ENCODE assay signal across 11 cellular contexts in the genomic region with DNA sequence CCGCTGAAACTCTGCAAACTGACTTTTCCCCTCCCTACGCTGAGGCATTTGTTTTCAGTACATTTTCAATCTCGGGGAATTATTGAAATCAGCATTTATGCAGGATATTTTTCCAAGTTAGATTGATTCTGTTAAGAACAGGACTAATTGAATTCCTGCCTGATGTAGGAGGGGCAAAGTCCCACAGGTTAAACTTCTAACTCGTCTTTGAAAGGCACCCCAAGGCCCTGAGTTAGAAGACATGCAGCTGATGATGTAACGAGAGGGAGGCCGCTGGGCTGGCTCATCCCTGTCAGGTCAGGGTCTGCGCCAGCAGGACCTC.
DNase-seq lines count a peak whose midpoint lies in the region; ATAC-seq, FAIRE-seq and TF ChIP-seq lines count a peak whose summit lies in the region.
"Had no signal": no experiment of that assay in that cellular context is flagged by ENCODE, and none has a peak within 500 bp of the region (broad histone marks: within the 10 kb centered on the region; RNA-seq: fewer than 3 reads in every experiment).

No MANE protein-coding gene starts in this region.

- POLR2A ChIA-PET in activated CD4-positive, alpha-beta memory T cell treated with anti-CD3 and anti-CD28 coated beads for 36 hours (lab: Charles Lee) = interaction anchor here (0.7 to 2.5 kb wide), 5 partner anchors 12 to 104 kb away, joined by 3 to 8 read pairs (median 3); no protein-coding TSS in a partner anchor
- POLR2A ChIA-PET in activated CD4-positive, alpha-beta memory T cell treated with anti-CD3 and anti-CD28 coated beads, Interleukin-2, amount 10 ng/mL, durations not matched to agents 7 days and 5 days (lab: Charles Lee) = interaction anchor here (1.2 to 2.8 kb wide), 6 partner anchors 8 to 106 kb away, joined by 3 to 6 read pairs (median 6); no protein-coding TSS in a partner anchor

- TF ChIP-seq POLR2A in H54 (IDR thresholded peaks at IDR 0.05; ENCODE audit: low read depth, low read length) = no peak

- no peak for ATAC-seq in stimulated activated effector memory CD8-positive, alpha-beta T cell treated with anti-CD3 and anti-CD28 coated beads, Interleukin-12 subunit alpha, Interleukin-12 subunit beta, amount 100 ng/mL, for 72 hours

- no peak for FAIRE-seq in H54 (lab: Jason Lieb, UNC)
- no peak for FAIRE-seq in urothelium cell line (lab: Jason Lieb, UNC)
- FAIRE-seq: colon, kidney, pancreas had no signal

- peak; percentile 34 for TF ChIP-seq CTCF in LNCAP (IDR thresholded peaks at IDR 0.05)

- no peaks in the 10 kb centered on the region for H3K27me3 Mint-ChIP-seq in activated CD4-positive, alpha-beta memory T cell treated with anti-CD3 and anti-CD28 coated beads for 36 hours
- H3K27me3 Mint-ChIP-seq in activated CD4-positive, alpha-beta memory T cell treated with anti-CD3 and anti-CD28 coated beads, Interleukin-2, amount 10 ng/mL, durations not matched to agents 7 days and 5 days = no peaks in the 10 kb centered on the region

- no peak for DNase-seq in activated CD4-positive, alpha-beta memory T cell treated with anti-CD3 and anti-CD28 coated beads for 36 hours
- DNase-seq in activated CD4-positive, alpha-beta memory T cell treated with anti-CD3 and anti-CD28 coated beads, Interleukin-2, amount 10 ng/mL, durations not matched to agents 7 days and 5 days = no peak
- DNase-seq in caudate nucleus (lab: John Stamatoyannopoulos, UW) (no peak), NCI-H524 (lab: John Stamatoyannopoulos, UW) (no peak), H54 (ENCODE audit: insufficient read length, low spot score) (no peak), urothelium cell line (ENCODE audit: low spot score) (no peak)
- DNase-seq in stimulated activated effector memory CD8-positive, alpha-beta T cell treated with anti-CD3 and anti-CD28 coated beads, Interleukin-12 subunit alpha, Interleukin-12 subunit beta, amount 100 ng/mL, for 72 hours (ENCODE audit: low spot score in 2 of 2) = no peak

- peaks cover 89% of the 10 kb centered on the region for H3K4me1 Mint-ChIP-seq in activated CD4-positive, alpha-beta memory T cell treated with anti-CD3 and anti-CD28 coated beads for 36 hours (ENCODE audit: low read depth)
- peaks cover 52% of the 10 kb centered on the region for H3K4me1 Mint-ChIP-seq in activated CD4-positive, alpha-beta memory T cell treated with anti-CD3 and anti-CD28 coated beads, Interleukin-2, amount 10 ng/mL, durations not matched to agents 7 days and 5 days
- peaks cover 89% of the 10 kb centered on the region for H3K4me1 Mint-ChIP-seq in stimulated activated effector memory CD8-positive, alpha-beta T cell treated with anti-CD3 and anti-CD28 coated beads, Interleukin-12 subunit alpha, Interleukin-12 subunit beta, amount 100 ng/mL, for 72 hours

- H3K9me3 Mint-ChIP-seq in activated CD4-positive, alpha-beta memory T cell treated with anti-CD3 and anti-CD28 coated beads for 36 hours = no peaks in the 10 kb centered on the region
- no peaks in the 10 kb centered on the region for H3K9me3 Mint-ChIP-seq in activated CD4-positive, alpha-beta memory T cell treated with anti-CD3 and anti-CD28 coated beads, Interleukin-2, amount 10 ng/mL, durations not matched to agents 7 days and 5 days
- no peaks in the 10 kb centered on the region for H3K9me3 Mint-ChIP-seq in stimulated activated effector memory CD8-positive, alpha-beta T cell treated with anti-CD3 and anti-CD28 coated beads, Interleukin-12 subunit alpha, Interleukin-12 subunit beta, amount 100 ng/mL, for 72 hours

- H3K36me3 Mint-ChIP-seq in activated CD4-positive, alpha-beta memory T cell treated with anti-CD3 and anti-CD28 coated beads for 36 hours = peaks cover 61% of the 10 kb centered on the region
- H3K36me3 Mint-ChIP-seq in activated CD4-positive, alpha-beta memory T cell treated with anti-CD3 and anti-CD28 coated beads, Interleukin-2, amount 10 ng/mL, durations not matched to agents 7 days and 5 days (ENCODE audit: low read depth) = peaks cover 97% of the 10 kb centered on the region
- no peaks in the 10 kb centered on the region for H3K36me3 Mint-ChIP-seq in stimulated activated effector memory CD8-positive, alpha-beta T cell treated with anti-CD3 and anti-CD28 coated beads, Interleukin-12 subunit alpha, Interleukin-12 subunit beta, amount 100 ng/mL, for 72 hours

- no peak overlapping the region for H3K4me3 Mint-ChIP-seq in activated CD4-positive, alpha-beta memory T cell treated with anti-CD3 and anti-CD28 coated beads for 36 hours
- H3K4me3 Mint-ChIP-seq in activated CD4-positive, alpha-beta memory T cell treated with anti-CD3 and anti-CD28 coated beads, Interleukin-2, amount 10 ng/mL, durations not matched to agents 7 days and 5 days = no peak overlapping the region
- H3K4me3 Mint-ChIP-seq in stimulated activated effector memory CD8-positive, alpha-beta T cell treated with anti-CD3 and anti-CD28 coated beads, Interleukin-12 subunit alpha, Interleukin-12 subunit beta, amount 100 ng/mL, for 72 hours = no peak overlapping the region

- peak overlapping the region; percentile 4 for H3K27ac ChIP-seq in caudate nucleus (ENCODE audit: low read depth, low read length)
- H3K27ac ChIP-seq: pancreas had no signal

- peak overlapping the region; percentile 52 for H3K27ac Mint-ChIP-seq in activated CD4-positive, alpha-beta memory T cell treated with anti-CD3 and anti-CD28 coated beads for 36 hours
- no peak overlapping the region for H3K27ac Mint-ChIP-seq in activated CD4-positive, alpha-beta memory T cell treated with anti-CD3 and anti-CD28 coated beads, Interleukin-2, amount 10 ng/mL, durations not matched to agents 7 days and 5 days
- peak overlapping the region; percentile 94 for H3K27ac Mint-ChIP-seq in stimulated activated effector memory CD8-positive, alpha-beta T cell treated with anti-CD3 and anti-CD28 coated beads, Interleukin-12 subunit alpha, Interleukin-12 subunit beta, amount 100 ng/mL, for 72 hours

- CTCF ChIA-PET in activated CD4-positive, alpha-beta memory T cell treated with anti-CD3 and anti-CD28 coated beads for 36 hours (lab: Charles Lee) = interaction anchor here (0.6 to 5.9 kb wide), 27 partner anchors 8 to 299 kb away, joined by 3 to 36 read pairs (median 4); no protein-coding TSS in a partner anchor
- CTCF ChIA-PET in activated CD4-positive, alpha-beta memory T cell treated with anti-CD3 and anti-CD28 coated beads, Interleukin-2, amount 10 ng/mL, durations not matched to agents 7 days and 5 days (lab: Charles Lee) = interaction anchor here (0.8 to 2.0 kb wide), 11 partner anchors 11 to 415 kb away, joined by 3 to 6 read pairs (median 3); no protein-coding TSS in a partner anchor

- intact Hi-C loops in activated CD4-positive, alpha-beta memory T cell treated with anti-CD3 and anti-CD28 coated beads for 36 hours (cut with micrococcal nuclease) = loop anchor here (1.0 to 5.0 kb wide), 3 partner anchors 101 to 201 kb away; no protein-coding TSS in a partner anchor
